11 cellular contexts compared by ENCODE assay signal in the genomic region with DNA sequence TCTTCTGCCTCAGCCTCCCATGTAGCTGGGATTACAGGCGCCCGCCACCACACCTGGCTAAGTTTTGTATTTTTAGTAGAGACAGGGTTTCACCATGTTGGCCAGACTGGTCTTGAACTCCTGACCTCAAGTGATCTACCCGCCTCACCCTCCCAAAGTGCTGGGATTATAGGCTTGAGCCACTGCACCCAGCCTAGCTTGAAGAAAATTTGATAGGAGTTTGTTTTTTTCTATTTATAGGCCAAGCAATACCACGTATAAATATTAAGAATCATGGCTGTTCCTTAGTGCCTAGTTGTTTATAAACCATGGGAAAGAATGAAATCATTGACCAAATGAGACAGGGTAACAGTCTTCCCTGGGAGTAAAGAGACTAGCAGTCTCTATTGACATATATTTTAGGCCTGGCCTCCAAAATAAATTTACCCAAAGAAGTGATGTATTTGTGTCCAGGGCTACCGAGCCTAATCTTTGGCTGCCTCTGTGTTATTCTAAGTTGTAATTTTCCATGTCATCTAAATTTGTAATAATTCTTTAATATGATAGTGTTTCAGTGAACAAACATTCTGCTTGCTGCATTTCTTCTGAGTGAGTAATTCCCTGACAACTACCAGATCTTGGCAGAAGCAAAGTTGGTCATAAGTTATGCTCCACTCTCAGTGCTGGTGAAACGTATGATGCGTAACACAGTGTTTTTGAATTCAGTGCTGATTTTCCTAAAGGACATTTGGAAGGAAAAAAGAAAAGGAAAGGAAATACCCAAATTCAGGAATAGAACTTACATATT. TPM values are rescaled to one million over a fixed set of nuclear protein-coding genes. Genes with fewer than 3 reads are reported as not detected.
A peak's percentile ranks its signal among the peaks of the same experiment; 100 is the strongest.
DNase-seq lines count a peak whose midpoint lies in the region; ATAC-seq and TF ChIP-seq lines count a peak whose summit lies in the region.
"Had no signal": no experiment of that assay in that cellular context is flagged by ENCODE, and none has a peak within 500 bp of the region (broad histone marks: within the 10 kb centered on the region; RNA-seq: fewer than 3 reads in every experiment).

No MANE protein-coding gene starts in this region.

- ATAC-seq in HG02884 (IDR thresholded peaks at IDR 0.05; ENCODE audit: unreplicated experiment) (no peak), GM18505 (IDR thresholded peaks at IDR 0.05; ENCODE audit: unreplicated experiment) (no peak)
- ATAC-seq: stimulated activated naive CD8-positive, alpha-beta T cell treated with anti-CD3 and anti-CD28 coated beads, Interleukin-15, amount 100 ng/mL, for 72 hours had no signal

- H3K4me3 Mint-ChIP-seq in progenitor cell of endocrine pancreas (ENCODE audit: low read depth) = no peak overlapping the region
- H3K4me3 Mint-ChIP-seq: activated naive CD4-positive, alpha-beta T cell treated with anti-CD3 and anti-CD28 coated beads for 36 hours; stimulated activated naive CD8-positive, alpha-beta T cell treated with anti-CD3 and anti-CD28 coated beads, Interleukin-15, amount 100 ng/mL, for 72 hours had no signal

- H3K4me3 ChIP-seq in WI38 (ENCODE audit: low read depth, low read length) (peak overlapping the region; percentile 30; the same call in 1 of the 2 replicates), foreskin fibroblast (ENCODE audit: low read depth in 1 of 2, low read length in 2 of 2) (peak overlapping the region in 1 of 2 donors; percentile 2)

- H3K36me3 Mint-ChIP-seq in progenitor cell of endocrine pancreas (ENCODE audit: insufficient read depth) = peaks cover 9% of the 10 kb centered on the region

- peaks cover 16% of the 10 kb centered on the region for H3K4me1 Mint-ChIP-seq in progenitor cell of endocrine pancreas (ENCODE audit: low read depth)

- H3K9me3 Mint-ChIP-seq in progenitor cell of endocrine pancreas (ENCODE audit: low read depth) = no peaks in the 10 kb centered on the region
- H3K9me3 Mint-ChIP-seq: activated naive CD4-positive, alpha-beta T cell treated with anti-CD3 and anti-CD28 coated beads for 36 hours; stimulated activated naive CD8-positive, alpha-beta T cell treated with anti-CD3 and anti-CD28 coated beads, Interleukin-15, amount 100 ng/mL, for 72 hours had no signal

- H3K27me3 Mint-ChIP-seq in progenitor cell of endocrine pancreas = no peaks in the 10 kb centered on the region
- H3K27me3 Mint-ChIP-seq: stimulated activated naive CD8-positive, alpha-beta T cell treated with anti-CD3 and anti-CD28 coated beads, Interleukin-15, amount 100 ng/mL, for 72 hours had no signal

- DNase-seq in Ammon's horn (ENCODE audit: low spot score) (peak; percentile 35), foreskin fibroblast (peak; percentile 88 to 93), progenitor cell of endocrine pancreas (ENCODE audit: low spot score, unreplicated experiment) (no peak), inferior parietal cortex (ENCODE audit: extremely low spot score) (no peak)
- no peak for DNase-seq in activated CD4-positive, alpha-beta T cell treated with anti-CD3 and anti-CD28 coated beads, Interleukin-2, amount 50 U/mL, for 48 hours
- DNase-seq: activated naive CD4-positive, alpha-beta T cell treated with anti-CD3 and anti-CD28 coated beads for 36 hours; DMS53; stimulated activated naive CD8-positive, alpha-beta T cell treated with anti-CD3 and anti-CD28 coated beads, Interleukin-15, amount 100 ng/mL, for 72 hours had no signal

- H3K27ac Mint-ChIP-seq in progenitor cell of endocrine pancreas = peak overlapping the region; percentile 79
- H3K27ac Mint-ChIP-seq: activated naive CD4-positive, alpha-beta T cell treated with anti-CD3 and anti-CD28 coated beads for 36 hours had no signal

- TF ChIP-seq CTCF in WI38 (IDR thresholded peaks at IDR 0.05; ENCODE audit: low read depth, low read length) (no peak), foreskin fibroblast (IDR thresholded peaks at IDR 0.05; ENCODE audit: low read depth, low read length) (no peak), progenitor cell of endocrine pancreas (IDR thresholded peaks at IDR 0.05; ENCODE audit: unreplicated experiment) (no peak)

- TF ChIP-seq POLR2A in GM18505 (IDR thresholded peaks at IDR 0.05; ENCODE audit: borderline replicate concordance, extremely low read depth, insufficient read depth, insufficient read length) = no peak

RNA-seq across cellular contexts. Expression of a gene that starts 10.3 kb away (rescaled TPM):
- total RNA-seq in progenitor cell of endocrine pancreas = 40.3 and 41.1 TPM in 2 replicates

RNA-seq across cellular contexts. Expression of a gene that starts 42.2 kb away (rescaled TPM):
- total RNA-seq in progenitor cell of endocrine pancreas = 3.7 and 11.1 TPM in 2 replicates
- total RNA-seq: activated naive CD4-positive, alpha-beta T cell treated with anti-CD3 and anti-CD28 coated beads for 36 hours had no signal

Comparison
In these comparisons a context has a peak if more than half of its experiments do, and no peak if none do; other contexts are left out.
1. DNase-seq: peak in Ammon's horn (single experiment) and foreskin fibroblast (2 of 2); none in progenitor cell of endocrine pancreas (single experiment), inferior parietal cortex (single experiment) and activated CD4-positive, alpha-beta T cell treated with anti-CD3 and anti-CD28 coated beads, Interleukin-2, amount 50 U/mL, for 48 hours (0 of 2).